ENCODE assay signal across 1 cellular context in genomic region chr11:69316941-69317340, GRCh38.
TF ChIP-seq lines count a peak whose summit lies in the region.

No MANE protein-coding gene starts in this region.

TF ChIP-seq in HepG2, 621 proteins besides CTCF, POLR2A, EP300 and RAD21 (continued from another document):
- TF ChIP-seq NFKBIZ (CRISPR knock-in tag; IDR thresholded peaks at IDR 0.05) (no peak), ATF7 (IDR thresholded peaks at IDR 0.05) (no peak), ATF7 (CRISPR knock-in tag; IDR thresholded peaks at IDR 0.05) (no peak), ZSCAN5A (CRISPR knock-in tag; IDR thresholded peaks at IDR 0.05; ENCODE audit: borderline replicate concordance) (no peak), MBD4 (IDR thresholded peaks at IDR 0.05; ENCODE audit: borderline replicate concordance, low read length) (no peak), SRSF4 (IDR thresholded peaks at IDR 0.05; ENCODE audit: low read depth, low read length, poor library complexity, severe bottlenecking) (no peak), FLYWCH1 (CRISPR knock-in tag; IDR thresholded peaks at IDR 0.05) (no peak), CEBPB (IDR thresholded peaks at IDR 0.05; ENCODE audit: borderline replicate concordance, low read depth, low read length) (no peak), SMARCC2 (IDR thresholded peaks at IDR 0.05) (no peak)
- TF ChIP-seq, protein P1, sequence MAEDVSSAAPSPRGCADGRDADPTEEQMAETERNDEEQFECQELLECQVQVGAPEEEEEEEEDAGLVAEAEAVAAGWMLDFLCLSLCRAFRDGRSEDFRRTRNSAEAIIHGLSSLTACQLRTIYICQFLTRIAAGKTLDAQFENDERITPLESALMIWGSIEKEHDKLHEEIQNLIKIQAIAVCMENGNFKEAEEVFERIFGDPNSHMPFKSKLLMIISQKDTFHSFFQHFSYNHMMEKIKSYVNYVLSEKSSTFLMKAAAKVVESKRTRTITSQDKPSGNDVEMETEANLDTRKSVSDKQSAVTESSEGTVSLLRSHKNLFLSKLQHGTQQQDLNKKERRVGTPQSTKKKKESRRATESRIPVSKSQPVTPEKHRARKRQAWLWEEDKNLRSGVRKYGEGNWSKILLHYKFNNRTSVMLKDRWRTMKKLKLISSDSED (CRISPR knock-in tag; IDR thresholded peaks at IDR 0.05) = no peak
TF ChIP-seq in HepG2: peak in this region for 0.
